Comparison of ENCODE assay signal across 1 cellular context in the genomic region with DNA sequence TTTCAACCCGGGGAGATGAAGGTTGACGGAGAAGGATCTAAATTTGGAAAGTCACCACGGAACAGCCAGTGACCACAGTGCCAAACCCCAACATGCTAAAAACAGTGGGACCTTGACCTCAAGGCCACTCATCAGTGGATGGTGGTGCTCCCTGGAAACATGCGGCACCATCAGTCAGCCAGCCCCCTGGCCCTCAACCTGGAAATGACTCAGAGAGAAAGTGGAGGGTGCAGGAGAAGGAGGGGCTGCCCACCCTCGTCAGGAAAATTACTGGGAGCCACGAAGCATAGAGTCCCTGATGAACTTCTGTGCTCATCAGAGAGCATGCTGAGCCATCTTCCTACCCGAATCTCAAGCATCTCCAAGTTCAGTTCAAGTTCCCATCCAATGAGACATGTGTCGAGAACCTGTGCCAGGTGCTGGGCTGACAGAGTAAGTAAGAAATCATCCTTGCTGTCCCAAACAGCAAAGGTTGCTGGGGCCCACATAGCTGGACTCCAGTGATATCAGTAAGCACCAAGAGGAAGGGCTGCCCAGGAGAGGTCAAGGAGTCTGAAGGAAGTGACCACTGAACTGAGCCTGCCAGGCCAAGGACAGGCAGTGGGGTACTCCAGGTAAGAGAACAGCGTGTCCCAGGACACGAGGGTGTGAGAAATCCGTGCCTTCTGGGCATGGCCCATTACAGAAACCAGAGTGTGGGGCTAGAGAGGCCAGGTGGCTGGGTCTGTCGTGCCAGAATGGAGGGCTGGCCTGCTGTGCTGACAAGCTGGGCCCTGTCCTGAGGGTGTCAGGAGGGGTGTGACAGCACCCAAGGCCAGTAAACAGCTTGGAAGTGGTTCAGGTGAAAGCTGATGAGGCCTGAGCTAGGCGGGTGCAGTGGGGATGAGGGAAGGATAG.
TF ChIP-seq lines count a peak whose summit lies in the region.

No MANE protein-coding gene starts in this region.

TF ChIP-seq in K562, 482 proteins besides CTCF, POLR2A, EP300 and RAD21 (continued from another document):
- TF ChIP-seq MYNN (IDR thresholded peaks at IDR 0.05) (0 out of 2 replicates have a peak, but pooled peaks have one; percentile 55), MYNN (CRISPR knock-in tag; IDR thresholded peaks at IDR 0.05) (no peak), MYC (IDR thresholded peaks at IDR 0.05; ENCODE audit: low read depth, low read length) (peak; percentile 58), MYC (CRISPR knock-in tag; IDR thresholded peaks at IDR 0.05; ENCODE audit: borderline replicate concordance, low read depth) (no peak), BCOR (IDR thresholded peaks at IDR 0.05) (no peak), NEUROD1 (IDR thresholded peaks at IDR 0.05; ENCODE audit: borderline replicate concordance, low read depth, low read length, partially characterized antibody) (peak; percentile 72), SAFB2 (IDR thresholded peaks at IDR 0.05; ENCODE audit: borderline replicate concordance, low read depth, low read length, severe bottlenecking) (no peak), ZNF57 (CRISPR knock-in tag; IDR thresholded peaks at IDR 0.05) (no peak), FOXP1 (CRISPR knock-in tag; IDR thresholded peaks at IDR 0.05) (0 out of 2 replicates have a peak, but pooled peaks have one; percentile 44), ZSCAN32 (CRISPR knock-in tag; IDR thresholded peaks at IDR 0.05) (no peak), ZBTB1 (CRISPR knock-in tag; IDR thresholded peaks at IDR 0.05; ENCODE audit: borderline replicate concordance, low read depth) (no peak), FOXA3 (CRISPR knock-in tag; conservative IDR thresholded peaks at IDR 0.05 in 1 of 2, IDR thresholded peaks at IDR 0.05 in 1 of 2) (0 out of 4 replicates have a peak, but pooled peaks of 1 of the 2 experiments have one; percentile 34), SREBF2 (CRISPR knock-in tag; IDR thresholded peaks at IDR 0.05) (no peak), NBN (IDR thresholded peaks at IDR 0.05; ENCODE audit: low read depth) (peak; percentile 23; the same call in 1 of the 2 replicates), ZNF134 (CRISPR knock-in tag; conservative IDR thresholded peaks at IDR 0.05) (peak; percentile 92)
- TF ChIP-seq, protein P1, sequence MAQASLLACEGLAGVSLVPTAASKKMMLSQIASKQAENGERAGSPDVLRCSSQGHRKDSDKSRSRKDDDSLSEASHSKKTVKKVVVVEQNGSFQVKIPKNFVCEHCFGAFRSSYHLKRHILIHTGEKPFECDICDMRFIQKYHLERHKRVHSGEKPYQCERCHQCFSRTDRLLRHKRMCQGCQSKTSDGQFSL (CRISPR knock-in tag; IDR thresholded peaks at IDR 0.05) = 0 out of 2 replicates have a peak, but pooled peaks have one; percentile 7
- TF ChIP-seq, protein P1 (tag; IDR thresholded peaks at IDR 0.05) = no peak
- TF ChIP-seq, protein P2, sequence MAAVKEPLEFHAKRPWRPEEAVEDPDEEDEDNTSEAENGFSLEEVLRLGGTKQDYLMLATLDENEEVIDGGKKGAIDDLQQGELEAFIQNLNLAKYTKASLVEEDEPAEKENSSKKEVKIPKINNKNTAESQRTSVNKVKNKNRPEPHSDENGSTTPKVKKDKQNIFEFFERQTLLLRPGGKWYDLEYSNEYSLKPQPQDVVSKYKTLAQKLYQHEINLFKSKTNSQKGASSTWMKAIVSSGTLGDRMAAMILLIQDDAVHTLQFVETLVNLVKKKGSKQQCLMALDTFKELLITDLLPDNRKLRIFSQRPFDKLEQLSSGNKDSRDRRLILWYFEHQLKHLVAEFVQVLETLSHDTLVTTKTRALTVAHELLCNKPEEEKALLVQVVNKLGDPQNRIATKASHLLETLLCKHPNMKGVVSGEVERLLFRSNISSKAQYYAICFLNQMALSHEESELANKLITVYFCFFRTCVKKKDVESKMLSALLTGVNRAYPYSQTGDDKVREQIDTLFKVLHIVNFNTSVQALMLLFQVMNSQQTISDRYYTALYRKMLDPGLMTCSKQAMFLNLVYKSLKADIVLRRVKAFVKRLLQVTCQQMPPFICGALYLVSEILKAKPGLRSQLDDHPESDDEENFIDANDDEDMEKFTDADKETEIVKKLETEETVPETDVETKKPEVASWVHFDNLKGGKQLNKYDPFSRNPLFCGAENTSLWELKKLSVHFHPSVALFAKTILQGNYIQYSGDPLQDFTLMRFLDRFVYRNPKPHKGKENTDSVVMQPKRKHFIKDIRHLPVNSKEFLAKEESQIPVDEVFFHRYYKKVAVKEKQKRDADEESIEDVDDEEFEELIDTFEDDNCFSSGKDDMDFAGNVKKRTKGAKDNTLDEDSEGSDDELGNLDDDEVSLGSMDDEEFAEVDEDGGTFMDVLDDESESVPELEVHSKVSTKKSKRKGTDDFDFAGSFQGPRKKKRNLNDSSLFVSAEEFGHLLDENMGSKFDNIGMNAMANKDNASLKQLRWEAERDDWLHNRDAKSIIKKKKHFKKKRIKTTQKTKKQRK (IDR thresholded peaks at IDR 0.05; ENCODE audit: borderline replicate concordance, low read depth, low read length) = no peak
- TF ChIP-seq, protein P3, sequence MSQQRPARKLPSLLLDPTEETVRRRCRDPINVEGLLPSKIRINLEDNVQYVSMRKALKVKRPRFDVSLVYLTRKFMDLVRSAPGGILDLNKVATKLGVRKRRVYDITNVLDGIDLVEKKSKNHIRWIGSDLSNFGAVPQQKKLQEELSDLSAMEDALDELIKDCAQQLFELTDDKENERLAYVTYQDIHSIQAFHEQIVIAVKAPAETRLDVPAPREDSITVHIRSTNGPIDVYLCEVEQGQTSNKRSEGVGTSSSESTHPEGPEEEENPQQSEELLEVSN (IDR thresholded peaks at IDR 0.05; ENCODE audit: borderline replicate concordance in 1 of 2, extremely low read depth in 1 of 2, insufficient read depth in 1 of 2, insufficient read length in 1 of 2, low read depth in 1 of 2, low read length in 1 of 2, poor library complexity in 1 of 2, severe bottlenecking in 1 of 2) = peak in 1 of 2 experiments; percentile 31
